In genomic region chr1:19596719-19597462, GRCh38 we compare ENCODE assay signal across 1 cellular context.
TF ChIP-seq lines count a peak whose summit lies in the region.

No MANE protein-coding gene starts in this region.

TF ChIP-seq in SK-N-SH, 30 proteins besides CTCF, POLR2A, EP300 and RAD21 (continued from another document):
- no peak for TF ChIP-seq USF2 (IDR thresholded peaks at IDR 0.05; ENCODE audit: borderline replicate concordance, low read depth, low read length)
